29 cellular contexts compared by ENCODE assay signal in the genomic region with DNA sequence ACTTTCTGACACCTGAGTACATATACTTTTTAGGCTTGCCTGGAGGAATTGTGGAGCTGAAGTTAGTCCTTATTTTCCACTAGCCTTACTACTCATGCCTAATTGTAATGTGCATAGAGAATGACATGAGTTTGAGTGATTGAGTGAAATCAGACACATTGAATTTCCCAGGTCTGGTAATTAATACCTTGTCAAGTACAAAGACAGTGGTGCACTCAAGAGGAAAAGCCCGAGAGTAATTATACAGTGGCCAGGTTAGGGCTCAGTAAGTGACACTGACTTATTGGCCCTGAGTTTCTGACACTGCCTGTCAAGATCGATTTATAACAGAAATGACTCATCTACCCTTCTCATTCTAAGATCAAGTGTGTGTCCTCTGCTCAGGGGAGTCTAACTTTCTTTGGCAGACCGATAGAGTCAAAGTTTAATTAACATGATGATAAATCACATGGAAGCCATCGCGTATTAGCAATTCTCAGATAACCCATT.
"Had no signal": no experiment of that assay in that cellular context is flagged by ENCODE, and none has a peak within 500 bp of the region (broad histone marks: within the 10 kb centered on the region; RNA-seq: fewer than 3 reads in every experiment).

No MANE protein-coding gene starts in this region.

- ATAC-seq: activated CD4-positive, CD25-positive, alpha-beta regulatory T cell treated with anti-CD3 and anti-CD28 coated beads, Interleukin-2, amount 50 U/mL, for 24 hours; left cardiac atrium; stimulated activated effector memory CD8-positive, alpha-beta T cell treated with anti-CD3 and anti-CD28 coated beads, Interleukin-12 subunit alpha, Interleukin-12 subunit beta, amount 100 ng/mL, for 72 hours; stimulated activated naive CD8-positive, alpha-beta T cell treated with anti-CD3 and anti-CD28 coated beads, Interleukin-15, amount 100 ng/mL, for 72 hours had no signal

- H3K4me1 Mint-ChIP-seq: activated naive CD8-positive, alpha-beta T cell treated with anti-CD3 and anti-CD28 coated beads for 36 hours; brain; naive B cell; nephron progenitor cell; stimulated activated effector memory CD8-positive, alpha-beta T cell treated with anti-CD3 and anti-CD28 coated beads, Interleukin-12 subunit alpha, Interleukin-12 subunit beta, amount 100 ng/mL, for 72 hours; stimulated activated naive CD8-positive, alpha-beta T cell treated with anti-CD3 and anti-CD28 coated beads, Interleukin-15, amount 100 ng/mL, for 72 hours had no signal

- H3K27ac Mint-ChIP-seq: activated naive CD4-positive, alpha-beta T cell treated with anti-CD3 and anti-CD28 coated beads for 36 hours; activated naive CD8-positive, alpha-beta T cell treated with anti-CD3 and anti-CD28 coated beads for 36 hours; activated T-helper 1 cell treated with anti-CD3 and anti-CD28 coated beads, Interleukin-12 subunit alpha, Interleukin-12 subunit beta, Interleukin-2, Interleukin-4 antibody, amounts not matched to agents 30 ng/mL and 10 ng/mL and 1 ng/mL, durations not matched to agents 14 hours and 24 hours and 36 hours; brain; naive B cell; nephron progenitor cell; progenitor cell of endocrine pancreas; stimulated activated effector memory CD8-positive, alpha-beta T cell treated with anti-CD3 and anti-CD28 coated beads, Interleukin-12 subunit alpha, Interleukin-12 subunit beta, amount 100 ng/mL, for 72 hours; stimulated activated naive CD8-positive, alpha-beta T cell treated with anti-CD3 and anti-CD28 coated beads, Interleukin-15, amount 100 ng/mL, for 72 hours; type B pancreatic cell had no signal

- H3K9me3 Mint-ChIP-seq: activated T-helper 1 cell treated with anti-CD3 and anti-CD28 coated beads, Interleukin-12 subunit alpha, Interleukin-12 subunit beta, Interleukin-2, Interleukin-4 antibody, amounts not matched to agents 30 ng/mL and 10 ng/mL and 1 ng/mL, durations not matched to agents 14 hours and 24 hours and 36 hours; type B pancreatic cell had no signal

- H3K27me3 Mint-ChIP-seq: activated naive CD8-positive, alpha-beta T cell treated with anti-CD3 and anti-CD28 coated beads for 36 hours; naive B cell; progenitor cell of endocrine pancreas; stimulated activated naive CD8-positive, alpha-beta T cell treated with anti-CD3 and anti-CD28 coated beads, Interleukin-15, amount 100 ng/mL, for 72 hours; type B pancreatic cell had no signal

- DNase-seq: activated CD4-positive, alpha-beta T cell treated with anti-CD3 and anti-CD28 coated beads for 48 hours; activated CD4-positive, alpha-beta T cell treated with anti-CD3 and anti-CD28 coated beads, Interleukin-2, amount 50 U/mL, for 48 hours; activated CD8-positive, alpha-beta memory T cell treated with anti-CD3 and anti-CD28 coated beads for 24 hours; activated effector memory CD4-positive, alpha-beta T cell treated with anti-CD3 and anti-CD28 coated beads, Interleukin-2, amount 50 U/mL, for 16 hours; activated naive CD4-positive, alpha-beta T cell treated with anti-CD3 and anti-CD28 coated beads for 36 hours; activated naive CD8-positive, alpha-beta T cell treated with anti-CD3 and anti-CD28 coated beads for 36 hours; cerebellar nuclear complex; dorsolateral prefrontal cortex; effector memory CD4-positive, alpha-beta T cell; islet precursor cell; left cardiac atrium; mammary epithelial cell; naive B cell; nephron progenitor cell; ovary; sigmoid colon; small intestine; stimulated activated CD4-positive, alpha-beta T cell treated with anti-CD3 and anti-CD28 coated beads, Interleukin-4, amount 100 ng/mL, for 24 hours; stimulated activated naive CD8-positive, alpha-beta T cell treated with anti-CD3 and anti-CD28 coated beads, Interleukin-15, amount 100 ng/mL, for 72 hours; substantia nigra; T1000; uterus; WERI-Rb-1 had no signal

- H3K36me3 Mint-ChIP-seq: activated naive CD8-positive, alpha-beta T cell treated with anti-CD3 and anti-CD28 coated beads for 36 hours; brain; naive B cell; stimulated activated effector memory CD8-positive, alpha-beta T cell treated with anti-CD3 and anti-CD28 coated beads, Interleukin-12 subunit alpha, Interleukin-12 subunit beta, amount 100 ng/mL, for 72 hours; type B pancreatic cell had no signal

- H3K4me3 Mint-ChIP-seq: activated naive CD4-positive, alpha-beta T cell treated with anti-CD3 and anti-CD28 coated beads for 36 hours; activated naive CD8-positive, alpha-beta T cell treated with anti-CD3 and anti-CD28 coated beads for 36 hours; activated T-helper 1 cell treated with anti-CD3 and anti-CD28 coated beads, Interleukin-12 subunit alpha, Interleukin-12 subunit beta, Interleukin-2, Interleukin-4 antibody, amounts not matched to agents 30 ng/mL and 10 ng/mL and 1 ng/mL, durations not matched to agents 14 hours and 24 hours and 36 hours; brain; naive B cell; nephron progenitor cell; stimulated activated effector memory CD8-positive, alpha-beta T cell treated with anti-CD3 and anti-CD28 coated beads, Interleukin-12 subunit alpha, Interleukin-12 subunit beta, amount 100 ng/mL, for 72 hours; stimulated activated naive CD8-positive, alpha-beta T cell treated with anti-CD3 and anti-CD28 coated beads, Interleukin-15, amount 100 ng/mL, for 72 hours; type B pancreatic cell had no signal
